Comparison of ENCODE assay signal across 18 cellular contexts in the genomic region with DNA sequence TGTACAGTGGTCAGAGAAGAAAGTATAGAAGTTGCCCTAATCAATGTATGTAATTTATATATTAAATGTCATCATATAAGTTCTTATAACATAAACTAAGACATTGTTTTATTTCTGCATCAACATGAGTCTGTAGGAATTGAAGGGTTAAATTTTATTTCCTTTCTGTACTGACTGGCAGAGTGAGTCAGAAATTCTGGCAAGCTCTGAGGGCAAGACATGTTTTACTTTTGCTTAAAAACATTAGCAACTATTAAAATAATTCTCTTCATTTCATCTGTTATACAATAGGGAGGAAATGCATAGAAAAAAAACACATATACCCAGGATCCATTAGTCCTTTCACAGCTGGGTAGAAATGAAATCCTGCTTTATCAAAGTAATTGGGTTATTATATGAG.
A peak's percentile ranks its signal among the peaks of the same experiment; 100 is the strongest.
DNase-seq lines count a peak whose midpoint lies in the region; ATAC-seq and TF ChIP-seq lines count a peak whose summit lies in the region.
"Had no signal": no experiment of that assay in that cellular context is flagged by ENCODE, and none has a peak within 500 bp of the region (broad histone marks: within the 10 kb centered on the region; RNA-seq: fewer than 3 reads in every experiment).

No MANE protein-coding gene starts in this region.

- TF ChIP-seq CTCF in HFFc6 (IDR thresholded peaks at IDR 0.05): no peak
- no peak for TF ChIP-seq CTCF in astrocyte of the spinal cord (IDR thresholded peaks at IDR 0.05; ENCODE audit: low read depth, low read length)
- no peak for TF ChIP-seq CTCF in thoracic aorta (IDR thresholded peaks at IDR 0.05)
- TF ChIP-seq CTCF in coronary artery (IDR thresholded peaks at IDR 0.05): no peak

- peaks cover 11% of the 10 kb centered on the region for H3K9me3 Mint-ChIP-seq in HFFc6
- H3K9me3 Mint-ChIP-seq: stimulated activated naive CD8-positive, alpha-beta T cell treated with anti-CD3 and anti-CD28 coated beads, Interleukin-15, Interleukin-2, amounts not matched to agents 100 ng/mL and 50 ng/mL, for 24 hours had no signal

- ATAC-seq in thoracic aorta (ENCODE audit: insufficient number of reproducible peaks, low FRiP score, low read depth) (no peak), right cardiac atrium (no peak)
- ATAC-seq: activated CD4-positive, alpha-beta T cell treated with anti-CD3 and anti-CD28 coated beads for 36 hours had no signal

- peaks cover 10% of the 10 kb centered on the region; the same call in 1 of the 2 replicates for H3K36me3 Mint-ChIP-seq in HFFc6 (ENCODE audit: low read depth)

- intact Hi-C loops in right cardiac atrium (cut with DNase I): no loop called here

- H3K9me3 ChIP-seq in thoracic aorta: no peaks in the 10 kb centered on the region
- H3K9me3 ChIP-seq in right cardiac atrium (ENCODE audit: control insufficient read depth, low read length): no peaks in the 10 kb centered on the region
- H3K9me3 ChIP-seq: Peyer's patch, sigmoid colon had no signal

- H3K4me1 ChIP-seq in thoracic aorta (ENCODE audit: control insufficient read depth in 1 of 2, low read depth in 2 of 2) (peaks cover 7 to 14% of the 10 kb centered on the region in 2 donors), right cardiac atrium (ENCODE audit: control insufficient read depth, insufficient read depth, low read length) (no peaks in the 10 kb centered on the region)
- H3K4me1 ChIP-seq: Peyer's patch, sigmoid colon had no signal

- H3K4me3 ChIP-seq in astrocyte of the spinal cord (ENCODE audit: low read depth, low read length) (no peak overlapping the region), thoracic aorta (peak overlapping the region; percentile 3), right cardiac atrium (ENCODE audit: low read length) (no peak overlapping the region), coronary artery (no peak overlapping the region)
- H3K4me3 ChIP-seq: dorsolateral prefrontal cortex, Peyer's patch, sigmoid colon had no signal

- H3K4me3 Mint-ChIP-seq in HFFc6: no peak overlapping the region
- H3K4me3 Mint-ChIP-seq: activated CD4-positive, alpha-beta T cell treated with anti-CD3 and anti-CD28 coated beads for 36 hours; nephron; stimulated activated naive CD8-positive, alpha-beta T cell treated with anti-CD3 and anti-CD28 coated beads, Interleukin-15, Interleukin-2, amounts not matched to agents 100 ng/mL and 50 ng/mL, for 24 hours had no signal

- no peaks in the 10 kb centered on the region for H3K36me3 ChIP-seq in thoracic aorta
- H3K36me3 ChIP-seq: Peyer's patch, sigmoid colon had no signal

- H3K4me1 Mint-ChIP-seq in HFFc6 (ENCODE audit: low read depth): peaks cover 26% of the 10 kb centered on the region
- H3K4me1 Mint-ChIP-seq: activated CD4-positive, alpha-beta T cell treated with anti-CD3 and anti-CD28 coated beads for 36 hours; nephron had no signal

- peak; percentile 26 for DNase-seq in HFFc6
- peak; percentile 63 for DNase-seq in astrocyte of the spinal cord (ENCODE audit: low read depth, low spot score)
- peak; percentile 31 for DNase-seq in glomerular endothelial cell (ENCODE audit: extremely low read depth, low read depth, low spot score)
- DNase-seq in thoracic aorta (ENCODE audit: low spot score): no peak
- DNase-seq in right cardiac atrium: no peak
- DNase-seq in putamen (ENCODE audit: low spot score): no peak
- no peak for DNase-seq in coronary artery (ENCODE audit: low spot score)
- DNase-seq: activated CD4-positive, alpha-beta T cell treated with anti-CD3 and anti-CD28 coated beads for 36 hours; activated T-cell treated with anti-CD3 and anti-CD28 coated beads, Interleukin-2, amount 50 U/mL, for 1 hour; COR-L47; dorsolateral prefrontal cortex; head of caudate nucleus; NCI-H146; NCI-H510A treated with DMSO at 0.1 percent for 48 hours; Peyer's patch; sigmoid colon had no signal

- in situ Hi-C loops in astrocyte of the spinal cord (cut with HindIII; ENCODE audit: low sequenced_read_pairs): no loop called here

- H3K27ac ChIP-seq in thoracic aorta: no peak overlapping the region
- no peak overlapping the region for H3K27ac ChIP-seq in right cardiac atrium (ENCODE audit: low read length)
- H3K27ac ChIP-seq in coronary artery: no peak overlapping the region
- H3K27ac ChIP-seq: dorsolateral prefrontal cortex, Peyer's patch, sigmoid colon had no signal

- H3K27me3 Mint-ChIP-seq in HFFc6 (ENCODE audit: insufficient read depth): no peaks in the 10 kb centered on the region
- H3K27me3 Mint-ChIP-seq: activated CD4-positive, alpha-beta T cell treated with anti-CD3 and anti-CD28 coated beads for 36 hours; stimulated activated naive CD8-positive, alpha-beta T cell treated with anti-CD3 and anti-CD28 coated beads, Interleukin-15, Interleukin-2, amounts not matched to agents 100 ng/mL and 50 ng/mL, for 24 hours had no signal

- H3K27ac Mint-ChIP-seq in HFFc6: no peak overlapping the region
- H3K27ac Mint-ChIP-seq: activated CD4-positive, alpha-beta T cell treated with anti-CD3 and anti-CD28 coated beads for 36 hours; nephron; stimulated activated naive CD8-positive, alpha-beta T cell treated with anti-CD3 and anti-CD28 coated beads, Interleukin-15, Interleukin-2, amounts not matched to agents 100 ng/mL and 50 ng/mL, for 24 hours had no signal

- H3K27me3 ChIP-seq in thoracic aorta (replicated peaks; ENCODE audit: insufficient read depth): no peaks in the 10 kb centered on the region
- no peaks in the 10 kb centered on the region for H3K27me3 ChIP-seq in right cardiac atrium (ENCODE audit: control insufficient read depth, insufficient read depth)
- H3K27me3 ChIP-seq: dorsolateral prefrontal cortex, Peyer's patch, sigmoid colon had no signal

Comparison
In these comparisons a context has a peak if more than half of its experiments do, and no peak if none do; other contexts are left out.
1. DNase-seq: peak in HFFc6 (single experiment), astrocyte of the spinal cord (single experiment) and glomerular endothelial cell (single experiment); none in thoracic aorta (single experiment), right cardiac atrium (0 of 3), putamen (single experiment) and coronary artery (single experiment).